In genomic region chr17:44219636-44220210, GRCh38 we compare ENCODE assay signal across 8 cellular contexts. TPM values are rescaled to one million over a fixed set of nuclear protein-coding genes. Genes with fewer than 3 reads are reported as not detected.
DNase-seq lines count a peak whose midpoint lies in the region; ATAC-seq, FAIRE-seq and TF ChIP-seq lines count a peak whose summit lies in the region.

TSS of gene UBTF (minus strand) at chr17:44219675. CDS start at chr17:44218229, 1,446 bp downstream.

- FAIRE-seq in pancreas (lab: Jason Lieb, UNC): no peak

- peak within 1 kb of the TSS; percentile 95 for H3K27ac ChIP-seq in SJSA1
- peak within 1 kb of the TSS; percentile 93 to 98 (median 97) for H3K27ac ChIP-seq in pancreas
- H3K27ac ChIP-seq in uterus: peak within 1 kb of the TSS; percentile 98 to 100

- H3K36me3 ChIP-seq in BE2C: peaks cover 34% of the 10 kb centered on the region
- peaks cover 46% of the 10 kb centered on the region for H3K36me3 ChIP-seq in SJSA1
- peaks cover 24% of the 10 kb centered on the region for H3K36me3 ChIP-seq in adipocyte (ENCODE audit: control insufficient read depth, insufficient read depth, low read length, severe bottlenecking)
- H3K36me3 ChIP-seq in pancreas: peaks cover 0 to 18% (median 11%) of the 10 kb centered on the region in 3 donors
- H3K36me3 ChIP-seq in uterus: no peaks in the 10 kb centered on the region

- TF ChIP-seq CTCF in BE2C (IDR thresholded peaks at IDR 0.05; ENCODE audit: low read depth, low read length) (no peak), pancreas (IDR thresholded peaks at IDR 0.05) (no peak), uterus (IDR thresholded peaks at IDR 0.05) (no peak)

- peak within 1 kb of the TSS; percentile 97 for H3K9ac ChIP-seq in adipocyte (ENCODE audit: low read length)

- H3K4me3 ChIP-seq in BE2C (ENCODE audit: low read depth, low read length) (peak within 1 kb of the TSS; percentile 84), SJSA1 (peak within 1 kb of the TSS; percentile 100), adipocyte (ENCODE audit: low read length) (peak within 1 kb of the TSS; percentile 90), pancreas (peak within 1 kb of the TSS; percentile 57 to 95 (median 88)), uterus (peak within 1 kb of the TSS; percentile 59 to 95)
- H3K4me3 ChIP-seq in Jurkat, Clone E6-1 (ENCODE audit: low read length): peak within 1 kb of the TSS; percentile 68

- 0 to 1% methylated on average over 17 to 67 of the region's 68 CpGs for WGBS in pancreas, 2 donors

- H3K9me3 ChIP-seq in BE2C: no peaks in the 10 kb centered on the region
- peaks cover 5% of the 10 kb centered on the region for H3K9me3 ChIP-seq in SJSA1 (replicated peaks)
- no peaks in the 10 kb centered on the region for H3K9me3 ChIP-seq in adipocyte (ENCODE audit: control insufficient read depth, low read length)
- H3K9me3 ChIP-seq in pancreas: no peaks in the 10 kb centered on the region
- H3K9me3 ChIP-seq in uterus: no peaks in the 10 kb centered on the region

- DNase-seq in BE2C: peak; percentile 88
- peak; percentile 49 for DNase-seq in Jurkat, Clone E6-1 (ENCODE audit: low read depth, low spot score)
- DNase-seq in SJSA1 (ENCODE audit: low read depth in 1 of 2, low spot score in 2 of 2): peak in 1 of 2 experiments; percentile 91
- peak; percentile 74 for DNase-seq in adipocyte (ENCODE audit: low read depth)
- peak; percentile 84 for DNase-seq in cardiac septum (ENCODE audit: low spot score)
- peak; percentile 76 to 88 (median 80) for DNase-seq in pancreas
- DNase-seq in uterus: peak; percentile 73 to 76

- peaks cover 5% of the 10 kb centered on the region for H3K4me1 ChIP-seq in BE2C
- peaks cover 24% of the 10 kb centered on the region for H3K4me1 ChIP-seq in SJSA1 (replicated peaks)
- H3K4me1 ChIP-seq in adipocyte (ENCODE audit: control insufficient read depth, insufficient read depth, low read length): peaks cover 44% of the 10 kb centered on the region
- H3K4me1 ChIP-seq in pancreas: peaks cover 12 to 28% (median 23%) of the 10 kb centered on the region in 3 donors
- H3K4me1 ChIP-seq in uterus: peaks cover 12 to 16% of the 10 kb centered on the region in 2 donors

- intact Hi-C loops in cardiac septum (cut with DNase I) (loop anchor here (2.0 to 10.0 kb wide), 2 partner anchors 59 to 285 kb away; partner anchors contain the start of gene GPATCH8), pancreas (cut with DNase I) (loop anchor here in 1 of 3 donors (10.0 kb wide), 1 partner anchor 105 kb away; the partner anchor contains the start of gene SLC25A39), uterus (cut with DNase I; ENCODE audit: low total_unique reads) (no loop called here)

- ATAC-seq in GM19455 (IDR thresholded peaks at IDR 0.05; ENCODE audit: unreplicated experiment) (peak; percentile 9), pancreas (peak; percentile 5 to 33 (median 14))

- TF ChIP-seq POLR2A in uterus (IDR thresholded peaks at IDR 0.05): no peak

- no peaks in the 10 kb centered on the region for H3K27me3 ChIP-seq in BE2C
- H3K27me3 ChIP-seq in SJSA1 (replicated peaks): no peaks in the 10 kb centered on the region
- no peaks in the 10 kb centered on the region for H3K27me3 ChIP-seq in adipocyte (replicated peaks; ENCODE audit: control insufficient read depth, insufficient read depth, low read length)
- no peaks in the 10 kb centered on the region for H3K27me3 ChIP-seq in pancreas
- H3K27me3 ChIP-seq in uterus: no peaks in the 10 kb centered on the region

RNA-seq across cellular contexts. Expression of gene UBTF, which starts in this region (rescaled TPM):
- polyA plus RNA-seq in BE2C (2012; ENCODE audit: insufficient read depth, insufficient read length, low read depth): 106 TPM
- 98.0 TPM for polyA plus RNA-seq in Jurkat, Clone E6-1 (2012; ENCODE audit: insufficient read depth, insufficient read length)
- total RNA-seq in SJSA1 (2014; rRNA removed; shearing (Covaris generic)): 63.6 and 80.0 TPM in 2 replicates
- 53.1 TPM for total RNA-seq in cardiac septum
- total RNA-seq in pancreas: 10 to 100 TPM; 31.9 to 51.8 (median 35.6) TPM
- polyA plus RNA-seq in pancreas: 10 to 100 TPM; 40.9 to 44.1 TPM
- total RNA-seq in uterus: 100 to 1,000 TPM in 1 of 4 donors, 10 to 100 TPM in 3; 17.4 to 124 (median 72.9) TPM
